Comparison of ENCODE assay signal across 20 cellular contexts in the genomic region with DNA sequence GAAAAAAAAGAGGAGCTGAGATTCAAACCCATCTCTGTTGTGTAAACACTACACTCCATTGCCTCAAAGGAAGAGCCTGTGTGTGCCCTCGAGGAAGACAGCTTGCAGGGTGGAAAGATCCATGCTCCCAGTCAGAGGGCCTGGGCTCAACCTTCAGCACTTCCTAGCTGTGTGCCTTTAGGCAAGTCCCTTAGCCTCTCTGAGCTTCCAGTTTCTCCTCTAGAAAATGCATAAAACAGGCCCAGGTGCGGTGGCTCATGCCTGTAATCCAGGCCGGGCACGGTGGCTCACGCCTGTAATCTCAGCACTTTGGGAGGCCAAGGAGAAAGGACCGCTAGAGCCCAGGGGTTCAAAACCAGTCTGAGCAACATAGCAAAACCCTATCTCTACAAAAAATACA.
"Had no signal": no experiment of that assay in that cellular context is flagged by ENCODE, and none has a peak within 500 bp of the region (broad histone marks: within the 10 kb centered on the region; RNA-seq: fewer than 3 reads in every experiment).

No MANE protein-coding gene starts in this region.

- FAIRE-seq: RCC 7860 had no signal

- H3K9me3 ChIP-seq: SK-N-SH had no signal

- H3K4me2 ChIP-seq: KMS-11, SK-N-SH had no signal

- DNase-seq: IMR-90, Kasumi-1, MM.1S, NCI-H1092 treated with DMSO at 0.1 percent for 48 hours, NCI-H1436, NCI-H187, NCI-H2029, NCI-H2081 treated with DMSO at 0.1 percent for 48 hours, NCI-H2171, NCI-H226, NCI-H446, NCI-H510A, NCI-H524 treated with DMSO at 0.1 percent for 48 hours, NCI-H69, NCI-H774, RPMI8226, SHP77, SK-N-SH had no signal

- H3K27ac ChIP-seq: KMS-11 had no signal

- H3K9ac ChIP-seq: KMS-11, SK-N-SH had no signal
